ENCODE assay signal across 19 cellular contexts in genomic region chr7:45391618-45392451, GRCh38.
"Had no signal": no experiment of that assay in that cellular context is flagged by ENCODE, and none has a peak within 500 bp of the region (broad histone marks: within the 10 kb centered on the region; RNA-seq: fewer than 3 reads in every experiment).

No MANE protein-coding gene starts in this region.

- H2AFZ ChIP-seq: neural progenitor cell had no signal

- H3K4me2 ChIP-seq: neural progenitor cell had no signal

- H3K4me1 ChIP-seq: gastroesophageal sphincter, neural progenitor cell had no signal

- H3K27me3 ChIP-seq: neural progenitor cell, ovary had no signal

- H3K9ac ChIP-seq: neural progenitor cell had no signal

- H3K4me3 ChIP-seq: gastroesophageal sphincter, heart right ventricle, neural progenitor cell, ovary, thoracic aorta had no signal

- H3K9me3 ChIP-seq: ovary, thoracic aorta had no signal

- FAIRE-seq: colon had no signal

- ATAC-seq: activated CD8-positive, alpha-beta T cell treated with anti-CD3 and anti-CD28 coated beads for 36 hours; esophagus mucosa; gastroesophageal sphincter; heart right ventricle; sciatic nerve; stimulated activated effector memory CD8-positive, alpha-beta T cell treated with anti-CD3 and anti-CD28 coated beads, Interleukin-12 subunit alpha, Interleukin-12 subunit beta, amount 100 ng/mL, for 72 hours; T-cell had no signal

- DNase-seq: activated B cell treated with CpG ODN at 0.5 μM for 24 hours; activated CD4-positive, alpha-beta T cell treated with anti-CD3 and anti-CD28 coated beads for 48 hours; activated CD8-positive, alpha-beta T cell treated with anti-CD3 and anti-CD28 coated beads for 36 hours; activated naive CD4-positive, alpha-beta T cell treated with Interleukin-2 at 50 U/mL for 16 hours; activated naive CD8-positive, alpha-beta T cell treated with anti-CD3 and anti-CD28 coated beads, Interleukin-2, amount 10 ng/mL, durations not matched to agents 7 days and 5 days; activated T-cell treated with anti-CD3 and anti-CD28 coated beads, Interleukin-2, amount 50 U/mL, for 24 hours; central memory CD4-positive, alpha-beta T cell; heart right ventricle; immature natural killer cell; ovary; stimulated activated CD4-positive, alpha-beta T cell treated with anti-CD3 and anti-CD28 coated beads, Interleukin-4, amount 100 ng/mL, for 24 hours; T-cell had no signal

- H3K36me3 ChIP-seq: gastroesophageal sphincter, heart right ventricle, neural progenitor cell, ovary, thoracic aorta had no signal

- H3K27ac ChIP-seq: gastroesophageal sphincter, heart right ventricle, neural progenitor cell, ovary, thoracic aorta had no signal
